12 cellular contexts compared by ENCODE assay signal in genomic region chr17:63647065-63647725, GRCh38. TPM values are rescaled to one million over a fixed set of nuclear protein-coding genes. Genes with fewer than 3 reads are reported as not detected.
DNase-seq lines count a peak whose midpoint lies in the region; TF ChIP-seq lines count a peak whose summit lies in the region.
"Had no signal": no experiment of that assay in that cellular context is flagged by ENCODE, and none has a peak within 500 bp of the region (broad histone marks: within the 10 kb centered on the region; RNA-seq: fewer than 3 reads in every experiment).

No MANE protein-coding gene starts in this region.

- peaks cover 16% of the 10 kb centered on the region for H3K4me1 Mint-ChIP-seq in activated CD4-positive, alpha-beta memory T cell treated with anti-CD3 and anti-CD28 coated beads, Interleukin-2, amount 10 ng/mL, durations not matched to agents 7 days and 5 days
- H3K4me1 Mint-ChIP-seq in activated CD4-positive, alpha-beta T cell treated with anti-CD3 and anti-CD28 coated beads, Interleukin-2, amount 10 ng/mL, durations not matched to agents 24 days and 14 days, result peaks cover 7% of the 10 kb centered on the region

- peaks cover 10% of the 10 kb centered on the region for H3K4me1 ChIP-seq in NT2/D1 (ENCODE audit: insufficient read depth, insufficient read length)
- H3K4me1 ChIP-seq: thyroid gland had no signal

- peak overlapping the region; percentile 22 for H3K9ac ChIP-seq in NT2/D1 (ENCODE audit: insufficient read length, low read depth)

- H3K27me3 Mint-ChIP-seq in activated CD4-positive, alpha-beta memory T cell treated with anti-CD3 and anti-CD28 coated beads, Interleukin-2, amount 10 ng/mL, durations not matched to agents 7 days and 5 days, result no peaks in the 10 kb centered on the region
- H3K27me3 Mint-ChIP-seq in activated CD4-positive, alpha-beta T cell treated with anti-CD3 and anti-CD28 coated beads, Interleukin-2, amount 10 ng/mL, durations not matched to agents 24 days and 14 days, result no peaks in the 10 kb centered on the region

- H3K4me3 ChIP-seq in NT2/D1 (ENCODE audit: insufficient read length, low read depth), result no peak overlapping the region
- H3K4me3 ChIP-seq in retinal pigment epithelial cell (ENCODE audit: low read length), result no peak overlapping the region
- H3K4me3 ChIP-seq: lung, thyroid gland had no signal

- DNase-seq in ELR (ENCODE audit: low read depth) (peak; percentile 28), NT2/D1 (ENCODE audit: low read depth, low spot score) (no peak), fibroblast of peridontal ligament (ENCODE audit: extremely low read depth) (peak; percentile 42), retinal pigment epithelial cell (ENCODE audit: low read depth) (peak; percentile 51), NCI-H446 (lab: John Stamatoyannopoulos, UW) (no peak)
- DNase-seq in activated CD4-positive, alpha-beta memory T cell treated with anti-CD3 and anti-CD28 coated beads, Interleukin-2, amount 10 ng/mL, durations not matched to agents 7 days and 5 days, result no peak
- no peak for DNase-seq in activated CD4-positive, alpha-beta T cell treated with anti-CD3 and anti-CD28 coated beads, Interleukin-2, amount 10 ng/mL, durations not matched to agents 24 days and 14 days
- DNase-seq in activated CD4-positive, CD25-positive, alpha-beta regulatory T cell (lab: John Stamatoyannopoulos, UW), result no peak
- DNase-seq: activated T-cell treated with anti-CD3 and anti-CD28 coated beads for 4 hours, retina, thyroid gland had no signal

- H3K27ac Mint-ChIP-seq in activated CD4-positive, alpha-beta memory T cell treated with anti-CD3 and anti-CD28 coated beads, Interleukin-2, amount 10 ng/mL, durations not matched to agents 7 days and 5 days, result no peak overlapping the region
- H3K27ac Mint-ChIP-seq in activated CD4-positive, alpha-beta T cell treated with anti-CD3 and anti-CD28 coated beads, Interleukin-2, amount 10 ng/mL, durations not matched to agents 24 days and 14 days, result no peak overlapping the region

- peaks cover 45% of the 10 kb centered on the region for H3K36me3 Mint-ChIP-seq in activated CD4-positive, alpha-beta memory T cell treated with anti-CD3 and anti-CD28 coated beads, Interleukin-2, amount 10 ng/mL, durations not matched to agents 7 days and 5 days (ENCODE audit: low read depth)
- H3K36me3 Mint-ChIP-seq in activated CD4-positive, alpha-beta T cell treated with anti-CD3 and anti-CD28 coated beads, Interleukin-2, amount 10 ng/mL, durations not matched to agents 24 days and 14 days (ENCODE audit: low read depth), result peaks cover 35% of the 10 kb centered on the region

- CTCF ChIA-PET in activated CD4-positive, alpha-beta memory T cell treated with anti-CD3 and anti-CD28 coated beads, Interleukin-2, amount 10 ng/mL, durations not matched to agents 7 days and 5 days (lab: Charles Lee), result interaction anchor here (0.9 kb wide), 1 partner anchor 36 kb away, joined by 3 read pairs; no protein-coding TSS in a partner anchor

- H3K9me3 ChIP-seq in NT2/D1 (ENCODE audit: insufficient read depth, low read length), result no peaks in the 10 kb centered on the region
- H3K9me3 ChIP-seq: thyroid gland had no signal

- no peaks in the 10 kb centered on the region for H3K27me3 ChIP-seq in NT2/D1 (ENCODE audit: insufficient read depth, insufficient read length)
- H3K27me3 ChIP-seq: thyroid gland had no signal

- no peak for TF ChIP-seq CTCF in retinal pigment epithelial cell (conservative IDR thresholded peaks at IDR 0.05; ENCODE audit: low read depth, low read length)

- H3K36me3 ChIP-seq in NT2/D1 (ENCODE audit: insufficient read depth, insufficient read length, low read length), result peaks cover 16% of the 10 kb centered on the region

- H3K9me3 Mint-ChIP-seq in activated CD4-positive, alpha-beta memory T cell treated with anti-CD3 and anti-CD28 coated beads, Interleukin-2, amount 10 ng/mL, durations not matched to agents 7 days and 5 days, result no peaks in the 10 kb centered on the region
- no peaks in the 10 kb centered on the region for H3K9me3 Mint-ChIP-seq in activated CD4-positive, alpha-beta T cell treated with anti-CD3 and anti-CD28 coated beads, Interleukin-2, amount 10 ng/mL, durations not matched to agents 24 days and 14 days

- intact Hi-C loops in activated CD4-positive, alpha-beta T cell treated with anti-CD3 and anti-CD28 coated beads, Interleukin-2, amount 10 ng/mL, durations not matched to agents 24 days and 14 days (cut with micrococcal nuclease), result no loop called here

- POLR2A ChIA-PET in activated CD4-positive, alpha-beta memory T cell treated with anti-CD3 and anti-CD28 coated beads, Interleukin-2, amount 10 ng/mL, durations not matched to agents 7 days and 5 days (lab: Charles Lee), result interaction anchor here (0.9 kb wide), 1 partner anchor 26 kb away, joined by 4 read pairs; no protein-coding TSS in a partner anchor

- no peak overlapping the region for H3K4me3 Mint-ChIP-seq in activated CD4-positive, alpha-beta memory T cell treated with anti-CD3 and anti-CD28 coated beads, Interleukin-2, amount 10 ng/mL, durations not matched to agents 7 days and 5 days
- H3K4me3 Mint-ChIP-seq in activated CD4-positive, alpha-beta T cell treated with anti-CD3 and anti-CD28 coated beads, Interleukin-2, amount 10 ng/mL, durations not matched to agents 24 days and 14 days, result no peak overlapping the region

RNA-seq across cellular contexts. Expression of gene MAP3K3, which starts 25.0 kb away (rescaled TPM):
- total RNA-seq in activated CD4-positive, alpha-beta memory T cell treated with anti-CD3 and anti-CD28 coated beads, Interleukin-2, amount 10 ng/mL, durations not matched to agents 7 days and 5 days, result 10 to 100 TPM; 46.5 to 47.8 TPM
- total RNA-seq in activated CD4-positive, alpha-beta T cell treated with anti-CD3 and anti-CD28 coated beads, Interleukin-2, amount 10 ng/mL, durations not matched to agents 24 days and 14 days, result 26.2 and 26.7 TPM in 2 replicates

RNA-seq across cellular contexts. Expression of gene TACO1, which starts 46.5 kb away (rescaled TPM):
- total RNA-seq in activated CD4-positive, alpha-beta memory T cell treated with anti-CD3 and anti-CD28 coated beads, Interleukin-2, amount 10 ng/mL, durations not matched to agents 7 days and 5 days, result 10 to 100 TPM; 26.7 to 27.9 TPM
- 27.4 and 27.9 TPM in 2 replicates for total RNA-seq in activated CD4-positive, alpha-beta T cell treated with anti-CD3 and anti-CD28 coated beads, Interleukin-2, amount 10 ng/mL, durations not matched to agents 24 days and 14 days

RNA-seq across cellular contexts. Expression of gene LIMD2, which starts 52.7 kb away (rescaled TPM):
- total RNA-seq in activated CD4-positive, alpha-beta memory T cell treated with anti-CD3 and anti-CD28 coated beads, Interleukin-2, amount 10 ng/mL, durations not matched to agents 7 days and 5 days, result 100 to 1,000 TPM; 394 to 401 TPM
- total RNA-seq in activated CD4-positive, alpha-beta T cell treated with anti-CD3 and anti-CD28 coated beads, Interleukin-2, amount 10 ng/mL, durations not matched to agents 24 days and 14 days, result 202 and 204 TPM in 2 replicates

Comparison
In these comparisons a context has a peak if more than half of its experiments do, and no peak if none do; other contexts are left out.
1. DNase-seq: peak in ELR (single experiment), fibroblast of peridontal ligament (single experiment) and retinal pigment epithelial cell (single experiment); none in NT2/D1 (single experiment), activated CD4-positive, alpha-beta memory T cell treated with anti-CD3 and anti-CD28 coated beads, Interleukin-2, amount 10 ng/mL, durations not matched to agents 7 days and 5 days (single experiment), activated CD4-positive, alpha-beta T cell treated with anti-CD3 and anti-CD28 coated beads, Interleukin-2, amount 10 ng/mL, durations not matched to agents 24 days and 14 days (single experiment), NCI-H446 (0 of 2) and activated CD4-positive, CD25-positive, alpha-beta regulatory T cell (0 of 4).